12 cellular contexts compared by ENCODE assay signal in genomic region chr7:68246189-68246633, GRCh38.
DNase-seq lines count a peak whose midpoint lies in the region; ATAC-seq, FAIRE-seq and TF ChIP-seq lines count a peak whose summit lies in the region.
"Had no signal": no experiment of that assay in that cellular context is flagged by ENCODE, and none has a peak within 500 bp of the region (broad histone marks: within the 10 kb centered on the region; RNA-seq: fewer than 3 reads in every experiment).

No MANE protein-coding gene starts in this region.

- peaks cover 8% of the 10 kb centered on the region for H3K36me3 Mint-ChIP-seq in natural killer cell treated with Interleukin-12 subunit alpha and Interleukin-12 subunit beta and Interleukin-15 and Interleukin-18, amount 100 ng/mL, for 72 hours

- no peak overlapping the region for H2AFZ ChIP-seq in trophoblast cell (ENCODE audit: insufficient read depth, low read length, poor library complexity)

- no peaks in the 10 kb centered on the region for H3K4me1 Mint-ChIP-seq in natural killer cell treated with Interleukin-12 subunit alpha and Interleukin-12 subunit beta and Interleukin-15 and Interleukin-18, amount 100 ng/mL, for 72 hours (ENCODE audit: low read depth in 2 of 2)

- DNase-seq in H54 (ENCODE audit: insufficient read length, low spot score) (peak; percentile 36), NCI-H2171 treated with DMSO at 0.1 percent for 48 hours (lab: John Stamatoyannopoulos, UW) (peak; percentile 94), dorsolateral prefrontal cortex (peak in 7 of 10 donors; percentile 4 to 73 (median 57)), trophoblast cell (peak in 1 of 2 donors; percentile 6), glomerular visceral epithelial cell (ENCODE audit: extremely low spot score) (no peak), hepatic stellate cell (ENCODE audit: low spot score) (no peak)
- no peak for DNase-seq in natural killer cell treated with Interleukin-12 subunit alpha and Interleukin-12 subunit beta and Interleukin-15 and Interleukin-18, amount 100 ng/mL, for 72 hours (ENCODE audit: low spot score)
- DNase-seq: activated effector memory CD4-positive, alpha-beta T cell treated with anti-CD3 and anti-CD28 coated beads, Interleukin-2, amount 50 U/mL, for 16 hours; Calu3; gastrocnemius medialis; Peyer's patch had no signal

- TF ChIP-seq CTCF in dorsolateral prefrontal cortex (IDR thresholded peaks at IDR 0.05 in 54 of 56, conservative IDR thresholded peaks at IDR 0.05 in 2 of 56; ENCODE audit: low read depth in 1 of 56, partially characterized antibody in 56 of 56), result no peak

- no peaks in the 10 kb centered on the region for H3K36me3 ChIP-seq in trophoblast cell (ENCODE audit: control insufficient read depth in 1 of 2, insufficient read depth in 2 of 2, low read length in 2 of 2)
- H3K36me3 ChIP-seq: gastrocnemius medialis, Peyer's patch had no signal

- H3K27ac ChIP-seq in dorsolateral prefrontal cortex (peak overlapping the region in 16 of 59 donors; percentile 10 to 68 (median 45)), trophoblast cell (ENCODE audit: low read depth, low read length) (peak overlapping the region; percentile 24)
- H3K27ac ChIP-seq: gastrocnemius medialis, Peyer's patch had no signal

- WGBS in trophoblast cell (ENCODE audit: extremely low coverage, insufficient coverage, insufficient read length), result no CpG with 5 or more reads among the region's 4 CpGs

- H2BK12ac ChIP-seq in trophoblast cell (ENCODE audit: low read length), result no peak overlapping the region

- H3K9me3 ChIP-seq in trophoblast cell (ENCODE audit: insufficient read depth, low read depth, low read length), result no peaks in the 10 kb centered on the region
- H3K9me3 ChIP-seq: gastrocnemius medialis, Peyer's patch had no signal

- no peak for TF ChIP-seq POLR2A in H54 (IDR thresholded peaks at IDR 0.05; ENCODE audit: low read depth, low read length)

- no peak overlapping the region for H4K91ac ChIP-seq in trophoblast cell (ENCODE audit: low read depth, low read length)

- H2BK120ac ChIP-seq in trophoblast cell (ENCODE audit: insufficient read depth, low read length, poor library complexity), result no peak overlapping the region

- H3K9me3 Mint-ChIP-seq in natural killer cell treated with Interleukin-12 subunit alpha and Interleukin-12 subunit beta and Interleukin-15 and Interleukin-18, amount 100 ng/mL, for 72 hours, result peaks cover 19% of the 10 kb centered on the region

- FAIRE-seq in H54 (lab: Jason Lieb, UNC), result no peak

- H3K23ac ChIP-seq in trophoblast cell (ENCODE audit: low read length), result no peak overlapping the region

- H3K27ac Mint-ChIP-seq in natural killer cell treated with Interleukin-12 subunit alpha and Interleukin-12 subunit beta and Interleukin-15 and Interleukin-18, amount 100 ng/mL, for 72 hours, result no peak overlapping the region

- peaks cover 5 to 13% of the 10 kb centered on the region in 2 experiments for H3K4me1 ChIP-seq in trophoblast cell (ENCODE audit: control insufficient read depth in 1 of 2, insufficient read depth in 2 of 2, low read length in 2 of 2)
- H3K4me1 ChIP-seq: gastrocnemius medialis, Peyer's patch had no signal

- H3K4me2 ChIP-seq in trophoblast cell (ENCODE audit: low read length), result peak overlapping the region; percentile 30

- H3K4me3 Mint-ChIP-seq in natural killer cell treated with Interleukin-12 subunit alpha and Interleukin-12 subunit beta and Interleukin-15 and Interleukin-18, amount 100 ng/mL, for 72 hours, result no peak overlapping the region

- H4K12ac ChIP-seq in trophoblast cell (ENCODE audit: low read depth, low read length), result no peak overlapping the region

- H3K9ac ChIP-seq in trophoblast cell (ENCODE audit: low read length), result no peak overlapping the region

- no peaks in the 10 kb centered on the region for H3K79me2 ChIP-seq in trophoblast cell (ENCODE audit: control insufficient read depth, insufficient read depth, low read length, poor library complexity)

- peaks cover 0 to 9% (median 0%) of the 10 kb centered on the region in 45 donors for H3K27me3 ChIP-seq in dorsolateral prefrontal cortex
- no peaks in the 10 kb centered on the region for H3K27me3 ChIP-seq in trophoblast cell (ENCODE audit: insufficient read depth, low read length)
- H3K27me3 ChIP-seq: gastrocnemius medialis, Peyer's patch had no signal

- H3K14ac ChIP-seq in trophoblast cell (ENCODE audit: low read length), result no peak overlapping the region

- intact Hi-C loops in dorsolateral prefrontal cortex (cut with DNase I), result no loop called here

- no peaks in the 10 kb centered on the region for H3K79me1 ChIP-seq in trophoblast cell (ENCODE audit: low read length)

- H2BK5ac ChIP-seq in trophoblast cell (ENCODE audit: low read depth, low read length, poor library complexity), result no peak overlapping the region

- no peak overlapping the region for H3K18ac ChIP-seq in trophoblast cell (ENCODE audit: low read length)

- no peak overlapping the region for H3K4ac ChIP-seq in trophoblast cell (ENCODE audit: low read depth, low read length)

- H3K4me3 ChIP-seq in dorsolateral prefrontal cortex (no peak overlapping the region), trophoblast cell (ENCODE audit: low read depth, low read length) (no peak overlapping the region)
- H3K4me3 ChIP-seq: gastrocnemius medialis, Peyer's patch had no signal

- ATAC-seq in natural killer cell treated with Interleukin-12 subunit alpha and Interleukin-12 subunit beta and Interleukin-15 and Interleukin-18, amount 100 ng/mL, for 72 hours, result no peak
- no peak for ATAC-seq in HG03457 (IDR thresholded peaks at IDR 0.05; ENCODE audit: unreplicated experiment)
- ATAC-seq: gastrocnemius medialis had no signal

- no peak overlapping the region for H2AK5ac ChIP-seq in trophoblast cell (ENCODE audit: low read length)

- no peaks in the 10 kb centered on the region for H3K27me3 Mint-ChIP-seq in natural killer cell treated with Interleukin-12 subunit alpha and Interleukin-12 subunit beta and Interleukin-15 and Interleukin-18, amount 100 ng/mL, for 72 hours

- no peak overlapping the region for H4K8ac ChIP-seq in trophoblast cell (ENCODE audit: low read depth, low read length)

Comparison
In these comparisons a context has a peak if more than half of its experiments do, and no peak if none do; other contexts are left out.
1. DNase-seq: peak in H54 (single experiment), NCI-H2171 treated with DMSO at 0.1 percent for 48 hours (single experiment) and dorsolateral prefrontal cortex (7 of 10); none in glomerular visceral epithelial cell (single experiment), hepatic stellate cell (single experiment) and natural killer cell treated with Interleukin-12 subunit alpha and Interleukin-12 subunit beta and Interleukin-15 and Interleukin-18, amount 100 ng/mL, for 72 hours (single experiment).